ENCODE assay signal across 23 cellular contexts in the genomic region with DNA sequence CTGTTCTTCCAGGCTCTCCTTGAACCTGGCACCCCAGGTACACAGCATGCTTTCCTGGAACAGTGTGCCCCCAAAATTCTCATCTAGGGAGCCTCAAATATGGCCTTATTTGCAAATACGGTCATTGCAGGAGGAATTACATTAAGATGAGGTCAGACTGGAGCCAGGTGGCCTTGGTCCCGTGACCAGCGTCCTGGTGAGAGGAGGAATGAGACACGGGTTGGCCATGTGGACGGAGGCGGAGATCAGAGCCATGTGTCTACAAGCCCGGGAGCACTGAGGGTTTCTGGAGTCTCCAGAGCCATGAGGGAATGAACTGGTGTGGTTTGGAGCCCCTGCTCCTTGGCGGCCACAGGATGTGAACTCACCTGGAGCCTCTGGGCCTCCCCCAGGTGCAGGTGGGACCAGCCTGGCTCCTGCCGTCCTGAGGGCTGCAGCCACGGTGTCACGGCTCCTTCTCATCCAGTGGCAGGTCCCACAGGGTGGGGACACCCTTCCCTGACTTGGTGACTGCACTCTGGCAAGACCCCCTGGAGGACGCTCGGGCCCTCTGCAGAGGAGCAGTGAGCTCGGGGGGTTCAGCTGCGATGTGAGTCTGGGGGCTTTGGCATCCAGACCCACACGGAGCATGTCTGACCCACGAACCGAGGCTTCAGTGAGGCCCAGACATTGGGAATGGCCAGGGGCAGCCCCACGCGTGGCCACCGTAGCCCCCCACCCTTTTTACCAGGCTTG. TPM values are rescaled to one million over a fixed set of nuclear protein-coding genes. Genes with fewer than 3 reads are reported as not detected.
"Had no signal": no experiment of that assay in that cellular context is flagged by ENCODE, and none has a peak within 500 bp of the region (broad histone marks: within the 10 kb centered on the region; RNA-seq: fewer than 3 reads in every experiment).

No MANE protein-coding gene starts in this region.

- H3K4me3 Mint-ChIP-seq: activated CD8-positive, alpha-beta T cell treated with anti-CD3 and anti-CD28 coated beads, Interleukin-2, amount 10 ng/mL, durations not matched to agents 7 days and 5 days; activated naive CD8-positive, alpha-beta T cell treated with anti-CD3 and anti-CD28 coated beads, Interleukin-2, amount 10 ng/mL, durations not matched to agents 7 days and 5 days; T-helper 1 cell treated with Interleukin-12 subunit alpha and Interleukin-12 subunit beta and Interleukin-4 antibody, amounts not matched to agents 30 μg/mL and 1 μg/mL, for 36 hours had no signal

- H3K9me3 Mint-ChIP-seq: activated naive CD8-positive, alpha-beta T cell treated with anti-CD3 and anti-CD28 coated beads, Interleukin-2, amount 10 ng/mL, durations not matched to agents 7 days and 5 days; T-helper 1 cell treated with Interleukin-12 subunit alpha and Interleukin-12 subunit beta and Interleukin-4 antibody, amounts not matched to agents 30 μg/mL and 1 μg/mL, for 36 hours had no signal

- ATAC-seq: activated CD8-positive, alpha-beta T cell treated with anti-CD3 and anti-CD28 coated beads, Interleukin-2, amount 10 ng/mL, durations not matched to agents 7 days and 5 days had no signal

- DNase-seq: activated CD4-positive, alpha-beta T cell treated with anti-CD3 and anti-CD28 coated beads for 48 hours; activated CD4-positive, alpha-beta T cell treated with anti-CD3 and anti-CD28 coated beads, Interleukin-2, amount 50 U/mL, for 4 hours; activated CD4-positive, CD25-positive, alpha-beta regulatory T cell treated with anti-CD3 and anti-CD28 coated beads, Interleukin-2, amount 50 U/mL, for 72 hours; activated CD8-positive, alpha-beta memory T cell treated with anti-CD3 and anti-CD28 coated beads, Interleukin-2, amount 50 U/mL, for 48 hours; activated CD8-positive, alpha-beta T cell treated with anti-CD3 and anti-CD28 coated beads, Interleukin-2, amount 10 ng/mL, durations not matched to agents 7 days and 5 days; activated naive CD4-positive, alpha-beta T cell treated with anti-CD3 and anti-CD28 coated beads, Interleukin-2, amount 50 U/mL, for 16 hours; activated naive CD8-positive, alpha-beta T cell treated with anti-CD3 and anti-CD28 coated beads, Interleukin-2, amount 10 ng/mL, durations not matched to agents 7 days and 5 days; activated T-cell treated with anti-CD3 and anti-CD28 coated beads, Interleukin-2, amount 50 U/mL, for 1 hour; adrenal gland; anterior cingulate cortex; KG1; NCI-H1048; NCI-H1930; NCI-H2171; NCI-H345; NCI-H510A; NCI-H526 treated with DMSO at 0.1 percent for 48 hours; SHP77 treated with DMSO at 0.1 percent for 48 hours had no signal

- H3K36me3 Mint-ChIP-seq: activated naive CD8-positive, alpha-beta T cell treated with anti-CD3 and anti-CD28 coated beads, Interleukin-2, amount 10 ng/mL, durations not matched to agents 7 days and 5 days had no signal

- H3K27ac Mint-ChIP-seq: activated CD8-positive, alpha-beta T cell treated with anti-CD3 and anti-CD28 coated beads, Interleukin-2, amount 10 ng/mL, durations not matched to agents 7 days and 5 days; activated naive CD8-positive, alpha-beta T cell treated with anti-CD3 and anti-CD28 coated beads, Interleukin-2, amount 10 ng/mL, durations not matched to agents 7 days and 5 days; T-helper 1 cell treated with Interleukin-12 subunit alpha and Interleukin-12 subunit beta and Interleukin-4 antibody, amounts not matched to agents 30 μg/mL and 1 μg/mL, for 36 hours had no signal

RNA-seq across cellular contexts. Expression of a gene that starts 21.8 kb away (rescaled TPM):
- total RNA-seq: activated CD8-positive, alpha-beta T cell treated with anti-CD3 and anti-CD28 coated beads, Interleukin-2, amount 10 ng/mL, durations not matched to agents 7 days and 5 days; activated naive CD8-positive, alpha-beta T cell treated with anti-CD3 and anti-CD28 coated beads, Interleukin-2, amount 10 ng/mL, durations not matched to agents 7 days and 5 days; adrenal gland; cardiac septum; LHCN-M2; M059J; SK-MEL-5 had no signal
- polyA plus RNA-seq: adrenal gland had no signal
